2 cellular contexts compared by ENCODE assay signal in genomic region chr1:2315711-2316450, GRCh38.
TF ChIP-seq lines count a peak whose summit lies in the region.

No MANE protein-coding gene starts in this region.

TF ChIP-seq in A549, 52 proteins besides CTCF, POLR2A, EP300 and RAD21 (continued from another document):
- no peak for TF ChIP-seq PBX3 (IDR thresholded peaks at IDR 0.05)
- no peak for TF ChIP-seq RNF2 (IDR thresholded peaks at IDR 0.05; ENCODE audit: borderline replicate concordance, low read depth)
- TF ChIP-seq NR3C1 (IDR thresholded peaks at IDR 0.05): no peak
- no peak for TF ChIP-seq TP53 (CRISPR knock-in tag; IDR thresholded peaks at IDR 0.05)
- TF ChIP-seq JUN (IDR thresholded peaks at IDR 0.05): no peak
- no peak for TF ChIP-seq NFE2L2 (conservative IDR thresholded peaks at IDR 0.05; ENCODE audit: low read length)
- TF ChIP-seq ATOH8 (CRISPR knock-in tag; IDR thresholded peaks at IDR 0.05; ENCODE audit: low read depth): no peak
- no peak for TF ChIP-seq HOXB5 (CRISPR knock-in tag; IDR thresholded peaks at IDR 0.05)
- TF ChIP-seq EHMT2 (IDR thresholded peaks at IDR 0.05; ENCODE audit: low read depth): no peak
- TF ChIP-seq POLR2AphosphoS2 (conservative IDR thresholded peaks at IDR 0.05; ENCODE audit: low read length): no peak
- TF ChIP-seq ZC3H11A (IDR thresholded peaks at IDR 0.05): no peak
TF ChIP-seq in A549: peak in this region for 0.

TF ChIP-seq in K562, 482 proteins besides CTCF, POLR2A, EP300 and RAD21 (continued from another document):
- TF ChIP-seq ZBTB33 (CRISPR knock-in tag; IDR thresholded peaks at IDR 0.05) (peak; percentile 85), ZNF511 (CRISPR knock-in tag; IDR thresholded peaks at IDR 0.05) (0 out of 2 replicates have a peak, but pooled peaks have one; percentile 38), DACH1 (IDR thresholded peaks at IDR 0.05; ENCODE audit: partially characterized antibody) (no peak)
